ENCODE assay signal across 19 cellular contexts in genomic region chr11:108561535-108561991, GRCh38. TPM values are rescaled to one million over a fixed set of nuclear protein-coding genes. Genes with fewer than 3 reads are reported as not detected.
A peak's percentile ranks its signal among the peaks of the same experiment; 100 is the strongest.
DNase-seq lines count a peak whose midpoint lies in the region; ATAC-seq and TF ChIP-seq lines count a peak whose summit lies in the region.
"Had no signal": no experiment of that assay in that cellular context is flagged by ENCODE, and none has a peak within 500 bp of the region (broad histone marks: within the 10 kb centered on the region; RNA-seq: fewer than 3 reads in every experiment).

No MANE protein-coding gene starts in this region.

- H3K4me2 ChIP-seq in trophoblast cell (ENCODE audit: low read length): no peak overlapping the region
- H3K4me2 ChIP-seq: BLaER1 treated with 17β-estradiol and CSF1 and Interleukin-3, amounts not matched to agents 10 nM and 100 nM had no signal

- H2AK5ac ChIP-seq in trophoblast cell (ENCODE audit: low read length): no peak overlapping the region

- peaks cover 1% of the 10 kb centered on the region for H3K9me3 ChIP-seq in trophoblast cell (ENCODE audit: insufficient read depth, low read depth, low read length)
- no peaks in the 10 kb centered on the region for H3K9me3 ChIP-seq in MG63
- H3K9me3 ChIP-seq: BLaER1 treated with 17β-estradiol and CSF1 and Interleukin-3, amounts not matched to agents 10 nM and 100 nM; Peyer's patch had no signal

- no peaks in the 10 kb centered on the region for H3K9me3 Mint-ChIP-seq in WTC11
- H3K9me3 Mint-ChIP-seq: activated T-cell treated with anti-CD3 and anti-CD28 coated beads, Interleukin-2, amount 50 U/mL, for 4 hours; memory B cell; stimulated activated effector memory CD8-positive, alpha-beta T cell treated with anti-CD3 and anti-CD28 coated beads, Interleukin-12 subunit alpha, Interleukin-12 subunit beta, amount 100 ng/mL, for 72 hours had no signal

- H2AFZ ChIP-seq in trophoblast cell (ENCODE audit: insufficient read depth, low read length, poor library complexity): no peak overlapping the region

- peaks cover 13 to 16% of the 10 kb centered on the region in 2 experiments for H3K4me1 ChIP-seq in trophoblast cell (ENCODE audit: control insufficient read depth in 1 of 2, insufficient read depth in 2 of 2, low read length in 2 of 2)
- H3K4me1 ChIP-seq: BLaER1 treated with 17β-estradiol and CSF1 and Interleukin-3, amounts not matched to agents 10 nM and 100 nM; Peyer's patch had no signal

- POLR2A ChIA-PET in WTC11 (lab: Charles Lee): no interaction called here

- CTCF ChIA-PET in WTC11 (lab: Charles Lee): no interaction called here

- no peaks in the 10 kb centered on the region for H3K27me3 ChIP-seq in trophoblast cell (ENCODE audit: insufficient read depth, low read length)
- no peaks in the 10 kb centered on the region for H3K27me3 ChIP-seq in MG63
- H3K27me3 ChIP-seq: BLaER1 treated with 17β-estradiol and CSF1 and Interleukin-3, amounts not matched to agents 10 nM and 100 nM; Peyer's patch had no signal

- no CpG with 5 or more reads among the region's 3 CpGs for WGBS in trophoblast cell (ENCODE audit: extremely low coverage, insufficient coverage, insufficient read length)

- DNase-seq in GM03348 (ENCODE audit: low spot score) (peak; percentile 50), WTC11 (ENCODE audit: low spot score) (no peak), fibroblast of villous mesenchyme (ENCODE audit: low read depth) (peak; percentile 40), trophoblast cell (peak in 1 of 2 donors; percentile 35), MG63 (no peak), middle frontal gyrus (ENCODE audit: extremely low spot score, low spot score) (no peak)
- DNase-seq in stimulated activated naive CD4-positive, alpha-beta T cell (lab: John Stamatoyannopoulos, UW): no peak
- DNase-seq: activated CD4-positive, alpha-beta T cell treated with anti-CD3 and anti-CD28 coated beads for 48 hours; activated T-cell treated with anti-CD3 and anti-CD28 coated beads, Interleukin-2, amount 50 U/mL, for 4 hours; anterior cingulate cortex; hippocampal formation; NCI-H510A; Peyer's patch; stimulated activated CD4-positive, alpha-beta T cell treated with anti-CD3 and anti-CD28 coated beads, Interleukin-4, amount 100 ng/mL, for 1 hour; T-helper 1 cell had no signal

- H4K12ac ChIP-seq in trophoblast cell (ENCODE audit: low read depth, low read length): no peak overlapping the region

- no peak overlapping the region for H3K14ac ChIP-seq in trophoblast cell (ENCODE audit: low read length)

- H3K4me3 ChIP-seq in fibroblast of villous mesenchyme (ENCODE audit: low read depth, low read length): no peak overlapping the region
- no peak overlapping the region for H3K4me3 ChIP-seq in trophoblast cell (ENCODE audit: low read depth, low read length)
- H3K4me3 ChIP-seq in MG63: no peak overlapping the region
- H3K4me3 ChIP-seq: BLaER1 treated with 17β-estradiol and CSF1 and Interleukin-3, amounts not matched to agents 10 nM and 100 nM; Peyer's patch had no signal

- peaks cover 13% of the 10 kb centered on the region for H3K4me1 Mint-ChIP-seq in WTC11
- H3K4me1 Mint-ChIP-seq: memory B cell had no signal

- no peak overlapping the region for H3K18ac ChIP-seq in trophoblast cell (ENCODE audit: low read length)

- no peaks in the 10 kb centered on the region for H3K36me3 Mint-ChIP-seq in WTC11
- H3K36me3 Mint-ChIP-seq: memory B cell; stimulated activated effector memory CD8-positive, alpha-beta T cell treated with anti-CD3 and anti-CD28 coated beads, Interleukin-12 subunit alpha, Interleukin-12 subunit beta, amount 100 ng/mL, for 72 hours had no signal

- TF ChIP-seq CTCF in WTC11 (IDR thresholded peaks at IDR 0.05) (no peak), fibroblast of villous mesenchyme (IDR thresholded peaks at IDR 0.05; ENCODE audit: insufficient read depth, low read depth, low read length) (no peak)

- H3K36me3 ChIP-seq in trophoblast cell (ENCODE audit: control insufficient read depth in 1 of 2, insufficient read depth in 2 of 2, low read length in 2 of 2): no peaks in the 10 kb centered on the region
- no peaks in the 10 kb centered on the region for H3K36me3 ChIP-seq in MG63
- H3K36me3 ChIP-seq: BLaER1 treated with 17β-estradiol and CSF1 and Interleukin-3, amounts not matched to agents 10 nM and 100 nM; Peyer's patch had no signal

- no peak overlapping the region for H4K91ac ChIP-seq in trophoblast cell (ENCODE audit: low read depth, low read length)

- no peak overlapping the region for H3K9ac ChIP-seq in trophoblast cell (ENCODE audit: low read length)
- H3K9ac ChIP-seq: BLaER1 treated with 17β-estradiol and CSF1 and Interleukin-3, amounts not matched to agents 10 nM and 100 nM had no signal

- no peaks in the 10 kb centered on the region for H3K79me2 ChIP-seq in trophoblast cell (ENCODE audit: control insufficient read depth, insufficient read depth, low read length, poor library complexity)

- peak overlapping the region; percentile 33 for H3K4ac ChIP-seq in trophoblast cell (ENCODE audit: low read depth, low read length)

- ATAC-seq in WTC11 (peak; percentile 47; the same call in 1 of the 2 replicates), esophagus mucosa (no peak)
- ATAC-seq: activated T-cell treated with anti-CD3 and anti-CD28 coated beads, Interleukin-2, amount 50 U/mL, for 4 hours; stimulated activated effector memory CD8-positive, alpha-beta T cell treated with anti-CD3 and anti-CD28 coated beads, Interleukin-12 subunit alpha, Interleukin-12 subunit beta, amount 100 ng/mL, for 72 hours had no signal

- H3K79me1 ChIP-seq in trophoblast cell (ENCODE audit: low read length): peaks cover 7% of the 10 kb centered on the region

- no peak overlapping the region for H3K4me3 Mint-ChIP-seq in WTC11
- H3K4me3 Mint-ChIP-seq: activated T-cell treated with anti-CD3 and anti-CD28 coated beads, Interleukin-2, amount 50 U/mL, for 4 hours; memory B cell; stimulated activated effector memory CD8-positive, alpha-beta T cell treated with anti-CD3 and anti-CD28 coated beads, Interleukin-12 subunit alpha, Interleukin-12 subunit beta, amount 100 ng/mL, for 72 hours had no signal

- no peak overlapping the region for H2BK120ac ChIP-seq in trophoblast cell (ENCODE audit: insufficient read depth, low read length, poor library complexity)

- H3K27me3 Mint-ChIP-seq in WTC11 (ENCODE audit: low read depth): no peaks in the 10 kb centered on the region

- no peak overlapping the region for H2BK5ac ChIP-seq in trophoblast cell (ENCODE audit: low read depth, low read length, poor library complexity)

- no peak overlapping the region for H4K8ac ChIP-seq in trophoblast cell (ENCODE audit: low read depth, low read length)

- 0 out of 2 replicates have a peak overlapping the region, but pooled peaks have one; percentile 14 for H3K27ac Mint-ChIP-seq in WTC11
- H3K27ac Mint-ChIP-seq: memory B cell; stimulated activated effector memory CD8-positive, alpha-beta T cell treated with anti-CD3 and anti-CD28 coated beads, Interleukin-12 subunit alpha, Interleukin-12 subunit beta, amount 100 ng/mL, for 72 hours had no signal

- no peak overlapping the region for H3K27ac ChIP-seq in trophoblast cell (ENCODE audit: low read depth, low read length)
- H3K27ac ChIP-seq: BLaER1 treated with 17β-estradiol and CSF1 and Interleukin-3, amounts not matched to agents 10 nM and 100 nM; Peyer's patch had no signal

- peak overlapping the region; percentile 50 for H2BK12ac ChIP-seq in trophoblast cell (ENCODE audit: low read length)

- no peak overlapping the region for H3K23ac ChIP-seq in trophoblast cell (ENCODE audit: low read length)

TF ChIP-seq in WTC11, 78 proteins besides CTCF, POLR2A, EP300 and RAD21 (continues in another document):
- TF ChIP-seq PRRX2 (CRISPR knock-in tag; IDR thresholded peaks at IDR 0.05): no peak
- TF ChIP-seq ETV6 (CRISPR knock-in tag; IDR thresholded peaks at IDR 0.05): no peak
- no peak for TF ChIP-seq USF2 (CRISPR knock-in tag; IDR thresholded peaks at IDR 0.05)
- no peak for TF ChIP-seq FOXJ3 (CRISPR knock-in tag; IDR thresholded peaks at IDR 0.05; ENCODE audit: borderline replicate concordance)
- no peak for TF ChIP-seq ATF1 (CRISPR knock-in tag; IDR thresholded peaks at IDR 0.05)
- no peak for TF ChIP-seq ZNF423 (CRISPR knock-in tag; IDR thresholded peaks at IDR 0.05)
- no peak for TF ChIP-seq E2F1 (CRISPR knock-in tag; IDR thresholded peaks at IDR 0.05)
- no peak for TF ChIP-seq CREB1 (CRISPR knock-in tag; IDR thresholded peaks at IDR 0.05)
- TF ChIP-seq E2F5 (CRISPR knock-in tag; IDR thresholded peaks at IDR 0.05): no peak
- no peak for TF ChIP-seq GTF2I (CRISPR knock-in tag; conservative IDR thresholded peaks at IDR 0.05)

RNA-seq across cellular contexts. Expression of gene EXPH5, which starts 32.0 kb away (rescaled TPM):
- total RNA-seq in WTC11 (2021) (8.1 to 11.2 TPM (median 9.2 TPM) in 3 replicates), fibroblast of villous mesenchyme (0.32 and 2.2 TPM in 2 replicates), esophagus mucosa (24.6 TPM)
- 15.8 and 16.3 TPM in 2 replicates for polyA plus RNA-seq in trophoblast cell (2013)
- total RNA-seq in MG63 (2014; rRNA removed; shearing (Covaris generic); ENCODE audit: low replicate concordance): 2.0 TPM in 1 of 2 replicates, not detected in the other

Comparison
In these comparisons a context has a peak if more than half of its experiments do, and no peak if none do; other contexts are left out.
1. DNase-seq: peak in GM03348 (single experiment) and fibroblast of villous mesenchyme (single experiment); none in WTC11 (single experiment), stimulated activated naive CD4-positive, alpha-beta T cell (0 of 6), MG63 (single experiment) and middle frontal gyrus (single experiment).